ENCODE assay signal across 31 cellular contexts in the genomic region with DNA sequence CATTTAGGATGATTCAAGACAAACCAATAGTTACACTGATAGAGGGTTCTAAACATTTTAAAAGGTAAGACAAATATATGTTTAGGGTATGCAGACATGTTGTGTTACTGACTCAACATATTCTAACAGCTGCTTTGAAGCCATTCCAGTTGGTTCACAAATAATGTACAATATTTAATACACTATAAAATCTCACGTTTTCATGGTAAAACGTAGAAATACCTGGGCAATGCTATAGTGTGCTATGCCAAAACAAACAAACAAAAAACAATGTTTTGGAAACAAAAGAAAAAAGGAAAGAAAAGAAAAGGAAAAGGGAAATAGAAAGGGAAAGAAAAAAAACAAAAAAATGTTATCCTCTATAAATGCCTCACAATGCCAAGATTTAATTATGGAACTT.
"Had no signal": no experiment of that assay in that cellular context is flagged by ENCODE, and none has a peak within 500 bp of the region (broad histone marks: within the 10 kb centered on the region; RNA-seq: fewer than 3 reads in every experiment).

No MANE protein-coding gene starts in this region.

- H3K4me3 ChIP-seq: ascending aorta, body of pancreas, MG63, Peyer's patch, SJSA1 had no signal

- H3K4me3 Mint-ChIP-seq: activated CD4-positive, alpha-beta T cell treated with anti-CD3 and anti-CD28 coated beads, Interleukin-2, amount 10 ng/mL, durations not matched to agents 24 days and 14 days; activated CD8-positive, alpha-beta memory T cell treated with anti-CD3 and anti-CD28 coated beads, Interleukin-2, amount 10 ng/mL, durations not matched to agents 7 days and 5 days; activated naive CD8-positive, alpha-beta T cell treated with anti-CD3 and anti-CD28 coated beads, Interleukin-2, amount 50 U/mL, for 24 hours; activated T-cell treated with anti-CD3 and anti-CD28 coated beads, Interleukin-2, amount 50 U/mL, for 24 hours; activated T-helper 1 cell treated with anti-CD3 and anti-CD28 coated beads, Interleukin-12 subunit alpha, Interleukin-12 subunit beta, Interleukin-2, Interleukin-4 antibody, amounts not matched to agents 30 ng/mL and 10 ng/mL and 1 ng/mL, durations not matched to agents 14 hours and 24 hours and 36 hours; T-helper 17 cell; WTC11 had no signal

- H3K27ac Mint-ChIP-seq: activated CD4-positive, alpha-beta T cell treated with anti-CD3 and anti-CD28 coated beads, Interleukin-2, amount 10 ng/mL, durations not matched to agents 24 days and 14 days; activated CD8-positive, alpha-beta memory T cell treated with anti-CD3 and anti-CD28 coated beads, Interleukin-2, amount 10 ng/mL, durations not matched to agents 7 days and 5 days; activated naive CD4-positive, alpha-beta T cell treated with anti-CD3 and anti-CD28 coated beads, Interleukin-2, amount 50 U/mL, for 72 hours; activated naive CD8-positive, alpha-beta T cell treated with anti-CD3 and anti-CD28 coated beads, Interleukin-2, amount 50 U/mL, for 24 hours; activated T-cell treated with anti-CD3 and anti-CD28 coated beads, Interleukin-2, amount 50 U/mL, for 24 hours; activated T-helper 1 cell treated with anti-CD3 and anti-CD28 coated beads, Interleukin-12 subunit alpha, Interleukin-12 subunit beta, Interleukin-2, Interleukin-4 antibody, amounts not matched to agents 30 ng/mL and 10 ng/mL and 1 ng/mL, durations not matched to agents 14 hours and 24 hours and 36 hours; T-helper 17 cell had no signal

- H3K9me3 Mint-ChIP-seq: activated CD4-positive, alpha-beta T cell treated with anti-CD3 and anti-CD28 coated beads, Interleukin-2, amount 10 ng/mL, durations not matched to agents 24 days and 14 days; activated naive CD8-positive, alpha-beta T cell treated with anti-CD3 and anti-CD28 coated beads, Interleukin-2, amount 50 U/mL, for 24 hours; activated T-cell treated with anti-CD3 and anti-CD28 coated beads, Interleukin-2, amount 50 U/mL, for 24 hours; activated T-helper 1 cell treated with anti-CD3 and anti-CD28 coated beads, Interleukin-12 subunit alpha, Interleukin-12 subunit beta, Interleukin-2, Interleukin-4 antibody, amounts not matched to agents 30 ng/mL and 10 ng/mL and 1 ng/mL, durations not matched to agents 14 hours and 24 hours and 36 hours; WTC11 had no signal

- H3K36me3 Mint-ChIP-seq: activated CD8-positive, alpha-beta memory T cell treated with anti-CD3 and anti-CD28 coated beads, Interleukin-2, amount 10 ng/mL, durations not matched to agents 7 days and 5 days; activated naive CD4-positive, alpha-beta T cell treated with anti-CD3 and anti-CD28 coated beads, Interleukin-2, amount 50 U/mL, for 72 hours; WTC11 had no signal

- FAIRE-seq: bronchial epithelial cell had no signal

- H3K36me3 ChIP-seq: ascending aorta, MG63, Peyer's patch, SJSA1 had no signal

- H3K9me3 ChIP-seq: ascending aorta, body of pancreas, MG63, Peyer's patch, SJSA1 had no signal

- H3K4me1 ChIP-seq: body of pancreas had no signal

- H3K27me3 Mint-ChIP-seq: activated CD8-positive, alpha-beta memory T cell treated with anti-CD3 and anti-CD28 coated beads, Interleukin-2, amount 10 ng/mL, durations not matched to agents 7 days and 5 days; activated naive CD8-positive, alpha-beta T cell treated with anti-CD3 and anti-CD28 coated beads, Interleukin-2, amount 50 U/mL, for 24 hours; activated T-cell treated with anti-CD3 and anti-CD28 coated beads, Interleukin-2, amount 50 U/mL, for 24 hours had no signal

- DNase-seq: activated CD4-positive, alpha-beta T cell treated with anti-CD3 and anti-CD28 coated beads for 1 hour; activated CD4-positive, alpha-beta T cell treated with anti-CD3 and anti-CD28 coated beads, Interleukin-2, amount 10 ng/mL, durations not matched to agents 24 days and 14 days; activated CD4-positive, alpha-beta T cell treated with anti-CD3 and anti-CD28 coated beads, Interleukin-2, amount 50 U/mL, for 48 hours; activated CD8-positive, alpha-beta memory T cell treated with anti-CD3 and anti-CD28 coated beads, Interleukin-2, amount 10 ng/mL, durations not matched to agents 7 days and 5 days; activated effector memory CD4-positive, alpha-beta T cell treated with Interleukin-2 at 50 U/mL for 16 hours; activated naive CD4-positive, alpha-beta T cell treated with Interleukin-2 at 50 U/mL for 16 hours; activated naive CD8-positive, alpha-beta T cell treated with anti-CD3 and anti-CD28 coated beads, Interleukin-2, amount 50 U/mL, for 24 hours; activated T-cell treated with anti-CD3 and anti-CD28 coated beads, Interleukin-2, amount 50 U/mL, for 24 hours; amniotic stem cell; body of pancreas; central memory CD4-positive, alpha-beta T cell; MG63; MV-4-11; NCI-H1092 treated with DMSO at 0.1 percent for 48 hours; NCI-H1436; NCI-H1694 treated with DMSO at 0.1 percent for 48 hours; NCI-H2081; NCI-H510A treated with DMSO at 0.1 percent for 48 hours; NCI-H69; NK-92 treated with Interleukin-12 subunit alpha and Interleukin-12 subunit beta, amount 100 ng/mL, for 24 hours; Peyer's patch; SHP77; T-helper 17 cell; T-helper 9 cell had no signal

- H3K4me1 Mint-ChIP-seq: activated CD4-positive, alpha-beta T cell treated with anti-CD3 and anti-CD28 coated beads, Interleukin-2, amount 10 ng/mL, durations not matched to agents 24 days and 14 days; activated CD8-positive, alpha-beta memory T cell treated with anti-CD3 and anti-CD28 coated beads, Interleukin-2, amount 10 ng/mL, durations not matched to agents 7 days and 5 days; T-helper 17 cell had no signal

- H3K27ac ChIP-seq: ascending aorta, body of pancreas, RWPE1, SJSA1 had no signal

- ATAC-seq: activated CD8-positive, alpha-beta memory T cell treated with anti-CD3 and anti-CD28 coated beads, Interleukin-2, amount 10 ng/mL, durations not matched to agents 7 days and 5 days; activated naive CD4-positive, alpha-beta T cell treated with anti-CD3 and anti-CD28 coated beads, Interleukin-2, amount 50 U/mL, for 72 hours; activated naive CD8-positive, alpha-beta T cell treated with anti-CD3 and anti-CD28 coated beads, Interleukin-2, amount 50 U/mL, for 24 hours; body of pancreas; T-helper 17 cell; WTC11 had no signal

- H3K27me3 ChIP-seq: ascending aorta, body of pancreas, MG63, Peyer's patch, SJSA1 had no signal
